ENCODE assay signal across 25 cellular contexts in the genomic region with DNA sequence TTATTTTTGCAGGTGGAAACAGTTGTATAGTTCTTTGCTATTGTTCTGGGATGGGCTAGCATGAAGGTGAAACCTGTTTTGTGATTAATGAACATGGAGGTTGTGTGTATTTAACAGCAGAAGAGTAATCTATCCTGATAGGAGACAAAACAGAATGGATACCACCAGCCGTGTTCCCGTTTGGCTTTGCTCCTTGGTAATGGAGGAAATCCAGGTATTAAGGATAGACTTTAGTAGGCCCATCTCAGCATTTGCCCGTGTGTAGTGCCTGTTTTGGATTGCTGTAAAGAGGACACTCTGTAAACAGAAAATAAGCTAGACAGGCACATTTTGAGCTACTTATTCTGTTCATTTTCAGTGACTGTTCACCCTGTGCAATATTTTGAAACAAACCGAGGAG.
"Had no signal": no experiment of that assay in that cellular context is flagged by ENCODE, and none has a peak within 500 bp of the region (broad histone marks: within the 10 kb centered on the region; RNA-seq: fewer than 3 reads in every experiment).

No MANE protein-coding gene starts in this region.

- H3K36me3 Mint-ChIP-seq: naive thymus-derived CD8-positive, alpha-beta T cell; stimulated activated effector memory CD8-positive, alpha-beta T cell treated with anti-CD3 and anti-CD28 coated beads, Interleukin-12 subunit alpha, Interleukin-12 subunit beta, amount 100 ng/mL, for 72 hours had no signal

- H3K9me3 Mint-ChIP-seq: nephron, neural crest cell had no signal

- ATAC-seq: left colon; left lung; lower lobe of right lung; naive thymus-derived CD8-positive, alpha-beta T cell; pancreas; right cardiac atrium; stimulated activated effector memory CD8-positive, alpha-beta T cell treated with anti-CD3 and anti-CD28 coated beads, Interleukin-12 subunit alpha, Interleukin-12 subunit beta, amount 100 ng/mL, for 72 hours; upper lobe of right lung had no signal

- H3K27ac Mint-ChIP-seq: immature natural killer cell; naive thymus-derived CD8-positive, alpha-beta T cell; stimulated activated effector memory CD8-positive, alpha-beta T cell treated with anti-CD3 and anti-CD28 coated beads, Interleukin-12 subunit alpha, Interleukin-12 subunit beta, amount 100 ng/mL, for 72 hours; stimulated activated naive CD8-positive, alpha-beta T cell treated with anti-CD3 and anti-CD28 coated beads, Interleukin-15, Interleukin-2, amounts not matched to agents 100 ng/mL and 50 ng/mL, for 24 hours had no signal

- H3K4me3 Mint-ChIP-seq: immature natural killer cell; naive thymus-derived CD8-positive, alpha-beta T cell; nephron; neural crest cell; stimulated activated effector memory CD8-positive, alpha-beta T cell treated with anti-CD3 and anti-CD28 coated beads, Interleukin-12 subunit alpha, Interleukin-12 subunit beta, amount 100 ng/mL, for 72 hours; stimulated activated naive CD8-positive, alpha-beta T cell treated with anti-CD3 and anti-CD28 coated beads, Interleukin-15, Interleukin-2, amounts not matched to agents 100 ng/mL and 50 ng/mL, for 24 hours had no signal

- DNase-seq: hypothalamus; immature natural killer cell; kidney; left colon; left lung; lower lobe of right lung; mammary epithelial cell; mesenchymal stem cell; naive thymus-derived CD8-positive, alpha-beta T cell; nucleus accumbens; pancreas; posterior cingulate gyrus; retina; right cardiac atrium; sigmoid colon; spleen; stimulated activated CD4-positive, alpha-beta T cell treated with anti-CD3 and anti-CD28 coated beads, Interleukin-4, amount 100 ng/mL, for 24 hours; stimulated activated naive CD4-positive, alpha-beta T cell; tibial artery; trophoblast cell; upper lobe of right lung had no signal

- H3K27me3 Mint-ChIP-seq: stimulated activated naive CD8-positive, alpha-beta T cell treated with anti-CD3 and anti-CD28 coated beads, Interleukin-15, Interleukin-2, amounts not matched to agents 100 ng/mL and 50 ng/mL, for 24 hours had no signal

- H3K4me1 Mint-ChIP-seq: immature natural killer cell; stimulated activated effector memory CD8-positive, alpha-beta T cell treated with anti-CD3 and anti-CD28 coated beads, Interleukin-12 subunit alpha, Interleukin-12 subunit beta, amount 100 ng/mL, for 72 hours had no signal
